12 cellular contexts compared by ENCODE assay signal in the genomic region with DNA sequence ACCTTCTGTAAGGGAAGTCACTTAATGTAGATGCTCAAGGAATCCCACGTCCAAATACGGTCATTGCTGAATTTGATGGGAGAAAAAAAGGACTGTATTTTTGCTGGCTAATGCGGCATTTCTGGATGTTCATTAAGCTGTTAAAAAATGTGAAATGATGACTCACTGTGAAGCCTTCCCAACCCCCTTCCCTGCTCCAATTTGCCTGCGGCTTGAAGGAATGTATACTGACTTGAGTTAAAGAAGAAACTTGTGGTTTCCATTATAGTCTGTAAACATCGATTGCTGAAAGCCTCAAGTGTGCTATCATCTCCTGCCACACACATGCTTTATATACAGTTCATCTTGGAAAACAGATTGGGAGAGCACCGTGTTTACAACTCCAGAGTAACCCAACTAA.
DNase-seq lines count a peak whose midpoint lies in the region; ATAC-seq, FAIRE-seq and TF ChIP-seq lines count a peak whose summit lies in the region.
"Had no signal": no experiment of that assay in that cellular context is flagged by ENCODE, and none has a peak within 500 bp of the region (broad histone marks: within the 10 kb centered on the region; RNA-seq: fewer than 3 reads in every experiment).

No MANE protein-coding gene starts in this region.

- BruUV-seq in HepG2 (replicated peaks; lab: Mats Ljungman, UMichigan): no TSS peak

- peak overlapping the region; percentile 51 for H3K4me2 ChIP-seq in fibroblast of lung (ENCODE audit: extremely low read depth, insufficient read depth, low read length)
- H3K4me2 ChIP-seq in trophoblast cell (ENCODE audit: low read length): no peak overlapping the region
- H3K4me2 ChIP-seq in HepG2 (ENCODE audit: low read depth, low read length): no peak overlapping the region

- H4K20me1 ChIP-seq in fibroblast of lung (ENCODE audit: control insufficient read depth, extremely low read depth, insufficient read depth, low read length) (no peaks in the 10 kb centered on the region), HepG2 (ENCODE audit: insufficient read depth, low read length) (no peaks in the 10 kb centered on the region)

- TF ChIP-seq EP300 in HepG2 (IDR thresholded peaks at IDR 0.05; ENCODE audit: low read depth in 2 of 2, low read length in 2 of 2) (no peak), HepG2 (CRISPR knock-in tag; IDR thresholded peaks at IDR 0.05; ENCODE audit: borderline replicate concordance) (no peak)

- H2BK12ac ChIP-seq in trophoblast cell (ENCODE audit: low read length): no peak overlapping the region

- no peak overlapping the region for H2BK5ac ChIP-seq in trophoblast cell (ENCODE audit: low read depth, low read length, poor library complexity)

- TF ChIP-seq POLR2A in HepG2 (IDR thresholded peaks at IDR 0.05; ENCODE audit: insufficient read depth in 1 of 2, low read depth in 2 of 2, low read length in 2 of 2) (no peak), GM12891 (IDR thresholded peaks at IDR 0.05; ENCODE audit: low read depth, low read length) (no peak)

- no peak overlapping the region for H4K12ac ChIP-seq in trophoblast cell (ENCODE audit: low read depth, low read length)

- no peak overlapping the region for H2BK120ac ChIP-seq in trophoblast cell (ENCODE audit: insufficient read depth, low read length, poor library complexity)

- no peak overlapping the region for H3K14ac ChIP-seq in trophoblast cell (ENCODE audit: low read length)

- H3K27me3 ChIP-seq in fibroblast of lung (ENCODE audit: control insufficient read depth, insufficient read depth, low read length) (no peaks in the 10 kb centered on the region), trophoblast cell (ENCODE audit: insufficient read depth, low read length) (no peaks in the 10 kb centered on the region), HepG2 (ENCODE audit: control insufficient read depth in 1 of 2, insufficient read depth in 2 of 2, low read length in 2 of 2) (0 out of 5 replicates have a peak, but pooled peaks cover 0 to 9% of the 10 kb centered on the region in 2 experiments)
- H3K27me3 ChIP-seq: upper lobe of right lung had no signal

- DNase-seq in EL (peak; percentile 96), RWPE1 (ENCODE audit: low spot score) (peak; percentile 70), fibroblast of lung (ENCODE audit: low read depth in 2 of 2) (peak; percentile 96), trophoblast cell (peak; percentile 20 to 53), HepG2 (ENCODE audit: low spot score) (no peak), NCI-H1105 treated with DMSO at 0.1 percent for 48 hours (lab: John Stamatoyannopoulos, UW) (no peak), iPS-NIHi7 (ENCODE audit: extremely low spot score) (no peak), GM12891 (ENCODE audit: insufficient read length, low spot score) (no peak)
- DNase-seq: hypothalamus, T-cell, upper lobe of right lung had no signal

- in situ Hi-C loops in HepG2 (cut with HindIII; ENCODE audit: extremely low pct_ligation_motif_present, low pct_unique_long_range_greater_than_20kb): no loop called here

- H4K8ac ChIP-seq in trophoblast cell (ENCODE audit: low read depth, low read length): no peak overlapping the region

- H3K79me2 ChIP-seq in fibroblast of lung (ENCODE audit: control insufficient read depth, insufficient read depth, low read length) (no peaks in the 10 kb centered on the region), trophoblast cell (ENCODE audit: control insufficient read depth, insufficient read depth, low read length, poor library complexity) (no peaks in the 10 kb centered on the region), HepG2 (ENCODE audit: insufficient read depth, low read length) (no peaks in the 10 kb centered on the region)

- H3K9ac ChIP-seq in fibroblast of lung (ENCODE audit: insufficient read depth, low read length): no peak overlapping the region
- no peak overlapping the region for H3K9ac ChIP-seq in trophoblast cell (ENCODE audit: low read length)
- H3K9ac ChIP-seq in HepG2 (ENCODE audit: insufficient read depth, low read depth, low read length): no peak overlapping the region

- H3K9me3 ChIP-seq in fibroblast of lung (ENCODE audit: control insufficient read depth, insufficient read depth, low read depth, low read length) (no peaks in the 10 kb centered on the region), trophoblast cell (ENCODE audit: insufficient read depth, low read depth, low read length) (no peaks in the 10 kb centered on the region), HepG2 (ENCODE audit: low read length) (no peaks in the 10 kb centered on the region)
- H3K9me3 ChIP-seq: upper lobe of right lung had no signal

- TF ChIP-seq CTCF in RWPE1 (conservative IDR thresholded peaks at IDR 0.05; ENCODE audit: low read depth) (no peak), fibroblast of lung (conservative IDR thresholded peaks at IDR 0.05 in 1 of 2, IDR thresholded peaks at IDR 0.05 in 1 of 2; ENCODE audit: low read depth in 1 of 2, low read length in 2 of 2) (no peak), HepG2 (CRISPR knock-in tag; IDR thresholded peaks at IDR 0.05) (no peak)

- no peak for TF ChIP-seq RAD21 in HepG2 (CRISPR knock-in tag; IDR thresholded peaks at IDR 0.05)

- ATAC-seq in HepG2: no peak
- ATAC-seq: T-cell, upper lobe of right lung had no signal

- H3K18ac ChIP-seq in trophoblast cell (ENCODE audit: low read length): no peak overlapping the region

- H3K36me3 ChIP-seq in fibroblast of lung (ENCODE audit: control insufficient read depth, insufficient read depth, low read length) (no peaks in the 10 kb centered on the region), trophoblast cell (ENCODE audit: control insufficient read depth in 1 of 2, insufficient read depth in 2 of 2, low read length in 2 of 2) (no peaks in the 10 kb centered on the region), HepG2 (replicated peaks in 1 of 2; ENCODE audit: control insufficient read depth in 1 of 2, insufficient read depth in 2 of 2, low read length in 2 of 2) (no peaks in the 10 kb centered on the region)
- H3K36me3 ChIP-seq: upper lobe of right lung had no signal

- no peak for FAIRE-seq in HepG2 (lab: Jason Lieb, UNC)
- no peak for FAIRE-seq in GM12891 (lab: Jason Lieb, UNC)
- FAIRE-seq: GM19239 had no signal

- intact Hi-C loops in HepG2 (cut with micrococcal nuclease; ENCODE audit: unreplicated experiment): no loop called here

- H2AFZ ChIP-seq in fibroblast of lung (ENCODE audit: low read length) (no peak overlapping the region), trophoblast cell (ENCODE audit: insufficient read depth, low read length, poor library complexity) (no peak overlapping the region), HepG2 (ENCODE audit: low read length) (no peak overlapping the region)

- H3K4me1 ChIP-seq in fibroblast of lung (ENCODE audit: control insufficient read depth, extremely low read depth, insufficient read depth, low read length) (peaks cover 27% of the 10 kb centered on the region), trophoblast cell (ENCODE audit: control insufficient read depth in 1 of 2, insufficient read depth in 2 of 2, low read length in 2 of 2) (peaks cover 0 to 2% of the 10 kb centered on the region in 2 experiments), HepG2 (ENCODE audit: insufficient read depth, low read length) (no peaks in the 10 kb centered on the region)

- no peaks in the 10 kb centered on the region for H3K79me1 ChIP-seq in trophoblast cell (ENCODE audit: low read length)

- WGBS in trophoblast cell (ENCODE audit: extremely low coverage, insufficient coverage, insufficient read length): no CpG with 5 or more reads among the region's 6 CpGs
- WGBS in HepG2 (ENCODE audit: low lambda C conversion rate): 26% methylated on average over 6 of the region's 6 CpGs

- no peak overlapping the region for H3K27ac ChIP-seq in RWPE1
- peak overlapping the region; percentile 39 for H3K27ac ChIP-seq in fibroblast of lung (ENCODE audit: insufficient read depth, low read length)
- no peak overlapping the region for H3K27ac ChIP-seq in trophoblast cell (ENCODE audit: low read depth, low read length)
- H3K27ac ChIP-seq in HepG2 (ENCODE audit: extremely low read length, insufficient read depth, low read length): no peak overlapping the region
- H3K27ac ChIP-seq: upper lobe of right lung had no signal

- H2AK5ac ChIP-seq in trophoblast cell (ENCODE audit: low read length): no peak overlapping the region

- H3K23ac ChIP-seq in trophoblast cell (ENCODE audit: low read length): no peak overlapping the region

- no peak overlapping the region for H4K91ac ChIP-seq in trophoblast cell (ENCODE audit: low read depth, low read length)

- H3K4ac ChIP-seq in trophoblast cell (ENCODE audit: low read depth, low read length): no peak overlapping the region

- no peak overlapping the region for H3K4me3 ChIP-seq in fibroblast of lung (replicated peaks in 1 of 4; ENCODE audit: control extremely low read depth in 1 of 4, insufficient read depth in 1 of 4, low read depth in 3 of 4, low read length in 4 of 4)
- no peak overlapping the region for H3K4me3 ChIP-seq in trophoblast cell (ENCODE audit: low read depth, low read length)
- H3K4me3 ChIP-seq in HepG2 (replicated peaks in 1 of 3; ENCODE audit: insufficient read depth in 1 of 3, low read depth in 2 of 3, low read length in 3 of 3): no peak overlapping the region
- H3K4me3 ChIP-seq: upper lobe of right lung had no signal

- CTCF ChIA-PET in RWPE1 (lab: Yijun Ruan, JAX): no interaction called here
- CTCF ChIA-PET in HepG2 (lab: Yijun Ruan, JAX; ENCODE audit: low intra/inter-chr PET ratio, low total read pairs): no interaction called here

- POLR2A ChIA-PET in RWPE1 (lab: Yijun Ruan, JAX; ENCODE audit: low non-redundant PET): no interaction called here
- POLR2A ChIA-PET in HepG2 (lab: Yijun Ruan, JAX): no interaction called here

TF ChIP-seq in HepG2, 621 proteins besides CTCF, POLR2A, EP300 and RAD21:
- TF ChIP-seq ZNF563 (CRISPR knock-in tag; IDR thresholded peaks at IDR 0.05) (no peak), RFX3 (CRISPR knock-in tag; IDR thresholded peaks at IDR 0.05) (no peak)

TF ChIP-seq in GM12891, 5 proteins besides CTCF, POLR2A, EP300 and RAD21:
- no peak for TF ChIP-seq TAF1 (IDR thresholded peaks at IDR 0.05; ENCODE audit: low read depth, low read length)
- TF ChIP-seq POU2F2 (IDR thresholded peaks at IDR 0.05; ENCODE audit: low read depth, low read length): no peak
TF ChIP-seq in GM12891: peak in this region for 0.

Comparison
In these comparisons a context has a peak if more than half of its experiments do, and no peak if none do; other contexts are left out.
1. DNase-seq: peak in EL (single experiment), RWPE1 (single experiment), fibroblast of lung (2 of 2) and trophoblast cell (2 of 2); none in HepG2 (single experiment), NCI-H1105 treated with DMSO at 0.1 percent for 48 hours (single experiment), iPS-NIHi7 (single experiment) and GM12891 (single experiment).